Comparison of ENCODE assay signal across 8 cellular contexts in the genomic region with DNA sequence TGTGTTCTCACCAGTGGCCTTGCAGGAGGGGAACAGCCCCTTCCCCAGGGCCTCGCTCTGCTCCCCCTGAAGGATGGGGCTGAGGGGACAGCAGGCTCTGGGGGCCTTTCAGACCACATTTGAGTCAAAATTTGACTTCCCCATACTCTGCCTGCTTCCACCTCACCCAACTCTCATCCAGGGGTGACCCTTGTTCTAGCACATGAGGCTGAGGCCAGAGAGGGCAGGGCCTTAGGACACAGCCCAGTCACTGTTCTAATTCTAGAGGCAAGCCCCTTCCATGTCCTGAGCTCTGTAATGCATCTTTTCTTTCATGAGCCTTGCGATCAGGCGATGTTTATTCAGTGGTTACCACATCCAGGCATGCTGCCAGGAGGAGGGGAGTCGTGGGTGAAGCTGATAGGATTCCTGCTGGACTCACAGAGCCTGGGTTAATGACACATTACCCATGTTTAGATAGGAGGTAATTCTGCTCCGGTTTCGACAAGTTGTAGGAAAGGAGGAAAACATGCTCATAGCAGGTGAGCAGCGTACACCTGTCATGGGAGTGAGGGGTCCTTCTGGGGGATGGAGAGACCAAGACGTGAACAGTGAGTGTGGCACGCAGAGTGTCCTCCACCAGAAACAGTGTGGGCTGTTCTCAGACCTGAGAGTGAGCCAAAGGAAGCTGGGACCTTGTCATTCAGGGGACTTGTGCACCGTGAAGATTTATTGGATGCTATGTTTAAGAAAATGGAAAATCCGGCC. TPM values are rescaled to one million over a fixed set of nuclear protein-coding genes. Genes with fewer than 3 reads are reported as not detected.
DNase-seq lines count a peak whose midpoint lies in the region; ATAC-seq and TF ChIP-seq lines count a peak whose summit lies in the region.

No MANE protein-coding gene starts in this region.

- peaks cover 75% of the 10 kb centered on the region for H3K79me2 ChIP-seq in GM23248 (ENCODE audit: insufficient read depth)

- H3K79me1 ChIP-seq in neuronal stem cell (ENCODE audit: low read depth, low read length), result peaks cover 22% of the 10 kb centered on the region

- H2AFZ ChIP-seq in GM23248 (no peak overlapping the region), neuronal stem cell (ENCODE audit: low read length) (no peak overlapping the region)

- TF ChIP-seq CTCF in foreskin keratinocyte (conservative IDR thresholded peaks at IDR 0.05), result no peak

- no peak overlapping the region for H2BK5ac ChIP-seq in neuronal stem cell (ENCODE audit: low read length)

- H3F3A ChIP-seq in GM23248 (ENCODE audit: insufficient read depth), result peaks cover 36% of the 10 kb centered on the region

- H3K4me1 ChIP-seq in GM23248 (ENCODE audit: insufficient read depth) (peaks cover 12% of the 10 kb centered on the region), foreskin keratinocyte (no peaks in the 10 kb centered on the region), neuronal stem cell (ENCODE audit: control insufficient read depth in 2 of 2, insufficient read depth in 1 of 2, low read depth in 1 of 2, low read length in 2 of 2) (peaks cover 0 to 3% of the 10 kb centered on the region in 2 donors)

- H3K9me2 ChIP-seq in GM23248 (ENCODE audit: insufficient read depth), result no peaks in the 10 kb centered on the region

- peak overlapping the region; percentile 83 for H3K27ac Mint-ChIP-seq in activated T-helper 17 cell treated with anti-CD3 and anti-CD28 coated beads, Interleukin-2, amount 50 U/mL, for 72 hours

- H3K4me2 ChIP-seq in GM23248 (ENCODE audit: unreplicated experiment) (peak overlapping the region; percentile 7), neuronal stem cell (ENCODE audit: insufficient read depth, low read length, poor library complexity, severe bottlenecking) (no peak overlapping the region)

- no peak for ATAC-seq in activated T-helper 17 cell treated with anti-CD3 and anti-CD28 coated beads, Interleukin-2, amount 50 U/mL, for 72 hours (replicated peaks)
- ATAC-seq in foreskin keratinocyte (peak; percentile 71), GM19467 (IDR thresholded peaks at IDR 0.05; ENCODE audit: unreplicated experiment) (no peak)

- no peak overlapping the region for H3K4ac ChIP-seq in neuronal stem cell (ENCODE audit: low read length)

- H3K18ac ChIP-seq in neuronal stem cell (ENCODE audit: low read length), result no peak overlapping the region

- no peak overlapping the region for H2BK15ac ChIP-seq in neuronal stem cell (ENCODE audit: low read length)

- H3K27ac ChIP-seq in GM23248 (peak overlapping the region; percentile 70), foreskin keratinocyte (no peak overlapping the region), neuronal stem cell (replicated peaks; ENCODE audit: low read length) (no peak overlapping the region)

- H3K27me3 Mint-ChIP-seq in activated T-helper 17 cell treated with anti-CD3 and anti-CD28 coated beads, Interleukin-2, amount 50 U/mL, for 72 hours, result no peaks in the 10 kb centered on the region

- in situ Hi-C loops in GM23248 (cut with MboI), result no loop called here

- WGBS in GM23248 (ENCODE audit: low coverage in 1 of 2, low lambda C conversion rate in 2 of 2, missing lambda C conversion rate in 2 of 2), 2 experiments, result 50 to 51% methylated on average over 11 of the region's 11 CpGs
- WGBS in neuronal stem cell (ENCODE audit: extremely low coverage in 2 of 2, insufficient read length in 2 of 2, insufficient replicate concordance in 1 of 2), 2 donors, result no CpG with 5 or more reads among the region's 11 CpGs

- H3K36me3 ChIP-seq in GM23248 (ENCODE audit: low read depth) (peaks cover 16% of the 10 kb centered on the region), neuronal stem cell (replicated peaks in 1 of 2; ENCODE audit: control insufficient read depth in 2 of 2, insufficient read depth in 2 of 2, low read length in 2 of 2) (peaks cover 40 to 43% of the 10 kb centered on the region in 2 donors)

- H3K9ac ChIP-seq in GM23248 (peak overlapping the region; percentile 60), neuronal stem cell (ENCODE audit: low read depth, low read length, poor library complexity) (peak overlapping the region; percentile 50)

- H3K23ac ChIP-seq in neuronal stem cell (ENCODE audit: low read depth, low read length, poor library complexity), result peak overlapping the region; percentile 75

- no peak overlapping the region for H3K4me3 ChIP-seq in GM23248
- no peak overlapping the region for H3K4me3 ChIP-seq in neuronal stem cell (ENCODE audit: low read length in 2 of 2)

- H2AK5ac ChIP-seq in neuronal stem cell (ENCODE audit: low read depth, low read length), result no peak overlapping the region

- no peak overlapping the region for H3K14ac ChIP-seq in neuronal stem cell (ENCODE audit: low read length)

- H4K91ac ChIP-seq in neuronal stem cell (ENCODE audit: low read depth, low read length, poor library complexity), result no peak overlapping the region

- H3K36me3 Mint-ChIP-seq in activated T-helper 17 cell treated with anti-CD3 and anti-CD28 coated beads, Interleukin-2, amount 50 U/mL, for 72 hours (ENCODE audit: low read depth), result peaks cover 76% of the 10 kb centered on the region

- DNase-seq in A172 (ENCODE audit: low spot score) (peak; percentile 99), GM23248 (peak; percentile 96), NCI-H2227 treated with DMSO at 0.1 percent for 48 hours (lab: John Stamatoyannopoulos, UW) (peak; percentile 62), foreskin keratinocyte (peak; percentile 85 to 90), neuronal stem cell (ENCODE audit: low spot score) (no peak)
- no peak for DNase-seq in activated CD4-positive, CD25-positive, alpha-beta regulatory T cell (lab: John Stamatoyannopoulos, UW)

- no peak overlapping the region for H2BK12ac ChIP-seq in neuronal stem cell (ENCODE audit: low read length)

- H4K8ac ChIP-seq in neuronal stem cell (ENCODE audit: low read depth, low read length), result no peak overlapping the region

- no peaks in the 10 kb centered on the region for H3K9me3 ChIP-seq in GM23248 (ENCODE audit: low read depth)
- H3K9me3 ChIP-seq in neuronal stem cell (replicated peaks in 1 of 2; ENCODE audit: control insufficient read depth in 2 of 2, insufficient read depth in 1 of 2, low read depth in 1 of 2, low read length in 2 of 2), result peaks cover 0 to under 1% of the 10 kb centered on the region in 2 donors

- H2BK120ac ChIP-seq in neuronal stem cell (ENCODE audit: low read depth, low read length), result no peak overlapping the region

- no peaks in the 10 kb centered on the region for H3K27me3 ChIP-seq in GM23248 (replicated peaks; ENCODE audit: insufficient read depth)
- H3K27me3 ChIP-seq in foreskin keratinocyte, result no peaks in the 10 kb centered on the region
- H3K27me3 ChIP-seq in neuronal stem cell (ENCODE audit: control insufficient read depth in 3 of 3, insufficient read depth in 3 of 3, low read depth in 1 of 3, low read length in 3 of 3), result no peaks in the 10 kb centered on the region

- peaks cover 38% of the 10 kb centered on the region for H3K4me1 Mint-ChIP-seq in activated T-helper 17 cell treated with anti-CD3 and anti-CD28 coated beads, Interleukin-2, amount 50 U/mL, for 72 hours

- H3K9me3 Mint-ChIP-seq in activated T-helper 17 cell treated with anti-CD3 and anti-CD28 coated beads, Interleukin-2, amount 50 U/mL, for 72 hours, result no peaks in the 10 kb centered on the region

- H4K20me1 ChIP-seq in GM23248 (ENCODE audit: insufficient read depth), result peaks cover 12% of the 10 kb centered on the region; the same call in 1 of the 2 replicates

- H3K4me3 Mint-ChIP-seq in activated T-helper 17 cell treated with anti-CD3 and anti-CD28 coated beads, Interleukin-2, amount 50 U/mL, for 72 hours, result peak overlapping the region; percentile 91

RNA-seq across cellular contexts. Expression of gene RPS9, which starts 9.3 kb away (rescaled TPM):
- total RNA-seq in A172 (2014; rRNA removed; shearing (Covaris generic)), result 1,527 and 1,817 TPM in 2 replicates
- 1,319 and 1,498 TPM in 2 replicates for total RNA-seq in GM23248 (2014; rRNA removed; shearing (Covaris generic))
- polyA plus RNA-seq in GM23248 (2016; fragmentation: Nextera tagmentation; extraction: Ambion mirVana) (395 and 404 TPM in 2 replicates), foreskin keratinocyte (2,319 and 2,496 TPM in 2 replicates)
- total RNA-seq in activated T-helper 17 cell treated with anti-CD3 and anti-CD28 coated beads, Interleukin-2, amount 50 U/mL, for 72 hours, result 1,000 to 10,000 TPM; 1,453 to 1,547 TPM
- 1,345 and 1,415 TPM in 2 replicates for total RNA-seq in foreskin keratinocyte
- 2,591 TPM for polyA plus RNA-seq in neuronal stem cell (2013, experiment 1 of 2)
- 2,507 TPM for polyA plus RNA-seq in neuronal stem cell (2013, experiment 2 of 2)

RNA-seq across cellular contexts. Expression of gene LILRB3, which starts 12.9 kb away (rescaled TPM):
- not detected in 2 replicates for total RNA-seq in A172 (2014; rRNA removed; shearing (Covaris generic))
- total RNA-seq in GM23248 (2014; rRNA removed; shearing (Covaris generic)), result not detected in 2 replicates
- 0.13 and 0.53 TPM in 2 replicates for polyA plus RNA-seq in GM23248 (2016; fragmentation: Nextera tagmentation; extraction: Ambion mirVana)
- total RNA-seq in activated T-helper 17 cell treated with anti-CD3 and anti-CD28 coated beads, Interleukin-2, amount 50 U/mL, for 72 hours, result 1 to 10 TPM in 1 of 2 donors, under 1 TPM in 1; 0.85 to 1.8 TPM
- total RNA-seq in foreskin keratinocyte, result not detected in 2 replicates
- polyA plus RNA-seq in foreskin keratinocyte, result 0.03 TPM in 1 of 2 replicates, not detected in the other
- polyA plus RNA-seq in neuronal stem cell (2013, experiment 1 of 2), result not detected
- not detected for polyA plus RNA-seq in neuronal stem cell (2013, experiment 2 of 2)

RNA-seq across cellular contexts. Expression of gene TSEN34, which starts 18.8 kb away (rescaled TPM):
- 222 and 277 TPM in 2 replicates for total RNA-seq in A172 (2014; rRNA removed; shearing (Covaris generic))
- total RNA-seq in GM23248 (2014; rRNA removed; shearing (Covaris generic)), result 102 and 105 TPM in 2 replicates
- 90.0 TPM in 2 replicates for polyA plus RNA-seq in GM23248 (2016; fragmentation: Nextera tagmentation; extraction: Ambion mirVana)
- 10 to 100 TPM; 14.3 to 16.7 TPM for total RNA-seq in activated T-helper 17 cell treated with anti-CD3 and anti-CD28 coated beads, Interleukin-2, amount 50 U/mL, for 72 hours
- total RNA-seq in foreskin keratinocyte, result 95.4 and 102 TPM in 2 replicates
- 122 and 125 TPM in 2 replicates for polyA plus RNA-seq in foreskin keratinocyte
- polyA plus RNA-seq in neuronal stem cell (2013, experiment 1 of 2), result 39.4 TPM
- polyA plus RNA-seq in neuronal stem cell (2013, experiment 2 of 2), result 39.2 TPM

RNA-seq across cellular contexts. Expression of gene MBOAT7, which starts 20.5 kb away (rescaled TPM):
- total RNA-seq in A172 (2014; rRNA removed; shearing (Covaris generic)), result 405 and 408 TPM in 2 replicates
- 109 and 157 TPM in 2 replicates for total RNA-seq in GM23248 (2014; rRNA removed; shearing (Covaris generic))
- polyA plus RNA-seq in GM23248 (2016; fragmentation: Nextera tagmentation; extraction: Ambion mirVana) (133 and 144 TPM in 2 replicates), foreskin keratinocyte (89.5 and 92.1 TPM in 2 replicates)
- total RNA-seq in activated T-helper 17 cell treated with anti-CD3 and anti-CD28 coated beads, Interleukin-2, amount 50 U/mL, for 72 hours, result 10 to 100 TPM; 58.6 to 65.9 TPM
- 71.4 and 86.0 TPM in 2 replicates for total RNA-seq in foreskin keratinocyte
- 76.6 TPM for polyA plus RNA-seq in neuronal stem cell (2013, experiment 1 of 2)
- 77.6 TPM for polyA plus RNA-seq in neuronal stem cell (2013, experiment 2 of 2)

RNA-seq across cellular contexts. Expression of gene LILRA6, which starts 32.7 kb away (rescaled TPM):
- total RNA-seq in A172 (2014; rRNA removed; shearing (Covaris generic)), result not detected in 2 replicates
- not detected in 2 replicates for total RNA-seq in GM23248 (2014; rRNA removed; shearing (Covaris generic))
- polyA plus RNA-seq in GM23248 (2016; fragmentation: Nextera tagmentation; extraction: Ambion mirVana) (not detected in 2 replicates), foreskin keratinocyte (not detected in 2 replicates)
- total RNA-seq in activated T-helper 17 cell treated with anti-CD3 and anti-CD28 coated beads, Interleukin-2, amount 50 U/mL, for 72 hours, result under 1 TPM; 0.19 to 0.39 TPM
- not detected in 2 replicates for total RNA-seq in foreskin keratinocyte
- polyA plus RNA-seq in neuronal stem cell (2013, experiment 1 of 2), result not detected
- polyA plus RNA-seq in neuronal stem cell (2013, experiment 2 of 2), result not detected

Comparison
In these comparisons a context has a peak if more than half of its experiments do, and no peak if none do; other contexts are left out.
1. DNase-seq: peak in A172 (single experiment), GM23248 (single experiment), NCI-H2227 treated with DMSO at 0.1 percent for 48 hours (single experiment) and foreskin keratinocyte (2 of 2); none in neuronal stem cell (single experiment) and activated CD4-positive, CD25-positive, alpha-beta regulatory T cell (0 of 4).